5 cellular contexts compared by ENCODE assay signal in genomic region chr2:169259402-169259801, GRCh38.
"Had no signal": no experiment of that assay in that cellular context is flagged by ENCODE, and none has a peak within 500 bp of the region (broad histone marks: within the 10 kb centered on the region; RNA-seq: fewer than 3 reads in every experiment).

No MANE protein-coding gene starts in this region.

- H3K9me3 Mint-ChIP-seq: GM23338, H9 had no signal

- DNase-seq: H9, HCEC 1CT, IMR-90 had no signal

- H3K27ac Mint-ChIP-seq: GM23338, H9 had no signal

- H3K4me3 Mint-ChIP-seq: GM23338, H9 had no signal

- H3K4me3 ChIP-seq: GM23338, K562 had no signal

- ATAC-seq: K562 had no signal

- H2AFZ ChIP-seq: GM23338 had no signal

- H3K4me2 ChIP-seq: GM23338 had no signal
